Comparison of ENCODE assay signal across 1 cellular context in genomic region chrX:151984328-151984727, GRCh38.
TF ChIP-seq lines count a peak whose summit lies in the region.

No MANE protein-coding gene starts in this region.

TF ChIP-seq in A549, 52 proteins besides CTCF, POLR2A, EP300 and RAD21 (continued from another document):
- TF ChIP-seq REST (IDR thresholded peaks at IDR 0.05) (no peak), HOXA7 (CRISPR knock-in tag; IDR thresholded peaks at IDR 0.05) (no peak), MAFK (IDR thresholded peaks at IDR 0.05; ENCODE audit: partially characterized antibody) (peak; percentile 47), HEYL (CRISPR knock-in tag; IDR thresholded peaks at IDR 0.05) (no peak), FOXS1 (CRISPR knock-in tag; IDR thresholded peaks at IDR 0.05) (no peak)
